ENCODE assay signal across 11 cellular contexts in genomic region chr14:56116128-56116900, GRCh38. TPM values are rescaled to one million over a fixed set of nuclear protein-coding genes. Genes with fewer than 3 reads are reported as not detected.
DNase-seq lines count a peak whose midpoint lies in the region; ATAC-seq and TF ChIP-seq lines count a peak whose summit lies in the region.
"Had no signal": no experiment of that assay in that cellular context is flagged by ENCODE, and none has a peak within 500 bp of the region (broad histone marks: within the 10 kb centered on the region; RNA-seq: fewer than 3 reads in every experiment).

No MANE protein-coding gene starts in this region.

- H3K4me1 Mint-ChIP-seq in WTC11, result peaks cover 31% of the 10 kb centered on the region
- peaks cover 29% of the 10 kb centered on the region for H3K4me1 Mint-ChIP-seq in memory B cell
- peaks cover 27% of the 10 kb centered on the region for H3K4me1 Mint-ChIP-seq in type B pancreatic cell (ENCODE audit: unreplicated experiment)

- H3K4me1 ChIP-seq in left ventricle myocardium inferior (peaks cover 34% of the 10 kb centered on the region), right atrium auricular region (peaks cover 0 to 16% of the 10 kb centered on the region in 2 donors)

- intact Hi-C loops in left ventricle myocardium inferior (cut with micrococcal nuclease), result no loop called here

- CTCF ChIA-PET in WTC11 (lab: Charles Lee), result no interaction called here

- ATAC-seq in WTC11 (peak; percentile 5; the same call in 1 of the 2 replicates), memory B cell (ENCODE audit: low read depth) (no peak), HG03565 (IDR thresholded peaks at IDR 0.05; ENCODE audit: unreplicated experiment) (no peak), HG02840 (IDR thresholded peaks at IDR 0.05; ENCODE audit: low FRiP score, unreplicated experiment) (no peak)
- ATAC-seq: esophagus mucosa, HepG2 had no signal

- H3K4me3 ChIP-seq in left ventricle myocardium inferior (no peak overlapping the region), right atrium auricular region (no peak overlapping the region)

- H3K27ac ChIP-seq in left ventricle myocardium inferior (replicated peaks) (peak overlapping the region; percentile 14), right atrium auricular region (no peak overlapping the region)

- no peaks in the 10 kb centered on the region for H3K27me3 ChIP-seq in left ventricle myocardium inferior (ENCODE audit: low read depth)
- H3K27me3 ChIP-seq in right atrium auricular region, result no peaks in the 10 kb centered on the region

- DNase-seq in left ventricle myocardium inferior (no peak), right atrium auricular region (ENCODE audit: low spot score) (no peak), WTC11 (ENCODE audit: low spot score) (no peak), memory B cell (ENCODE audit: low spot score in 2 of 2) (no peak), type B pancreatic cell (ENCODE audit: extremely low spot score, unreplicated experiment) (no peak), NCI-H345 (lab: John Stamatoyannopoulos, UW) (no peak)
- DNase-seq: NCI-H1694 had no signal

- peaks cover 16% of the 10 kb centered on the region for H3K27me3 Mint-ChIP-seq in WTC11 (ENCODE audit: low read depth)
- H3K27me3 Mint-ChIP-seq in memory B cell, result peaks cover 4% of the 10 kb centered on the region
- peaks cover 18% of the 10 kb centered on the region for H3K27me3 Mint-ChIP-seq in type B pancreatic cell

- no peak for TF ChIP-seq CTCF in left ventricle myocardium inferior (IDR thresholded peaks at IDR 0.05; ENCODE audit: borderline replicate concordance)
- no peak for TF ChIP-seq CTCF in right atrium auricular region (IDR thresholded peaks at IDR 0.05)
- TF ChIP-seq CTCF in WTC11 (IDR thresholded peaks at IDR 0.05), result no peak
- no peak for TF ChIP-seq CTCF in type B pancreatic cell (conservative IDR thresholded peaks at IDR 0.05)

- H3K36me3 Mint-ChIP-seq in WTC11, result no peaks in the 10 kb centered on the region
- no peaks in the 10 kb centered on the region for H3K36me3 Mint-ChIP-seq in memory B cell
- H3K36me3 Mint-ChIP-seq in type B pancreatic cell, result no peaks in the 10 kb centered on the region

- H3K27ac Mint-ChIP-seq in WTC11 (no peak overlapping the region), memory B cell (peak overlapping the region; percentile 49), type B pancreatic cell (peak overlapping the region; percentile 68)

- H3K4me3 Mint-ChIP-seq in WTC11, result peak overlapping the region; percentile 26
- peak overlapping the region; percentile 46 for H3K4me3 Mint-ChIP-seq in memory B cell
- H3K4me3 Mint-ChIP-seq in type B pancreatic cell, result peak overlapping the region; percentile 72

- H3K9me3 Mint-ChIP-seq in WTC11 (no peaks in the 10 kb centered on the region), memory B cell (peaks cover 4% of the 10 kb centered on the region), type B pancreatic cell (no peaks in the 10 kb centered on the region)

- H3K9me3 ChIP-seq in left ventricle myocardium inferior (replicated peaks) (no peaks in the 10 kb centered on the region), right atrium auricular region (no peaks in the 10 kb centered on the region)

- POLR2A ChIA-PET in WTC11 (lab: Charles Lee), result interaction anchor here (0.5 kb wide), 1 partner anchor 233 kb away, joined by 4 read pairs; no protein-coding TSS in a partner anchor

- H3K36me3 ChIP-seq in left ventricle myocardium inferior, result no peaks in the 10 kb centered on the region
- no peaks in the 10 kb centered on the region for H3K36me3 ChIP-seq in right atrium auricular region

TF ChIP-seq in WTC11, 78 proteins besides CTCF, POLR2A, EP300 and RAD21:
- TF ChIP-seq CBFB (CRISPR knock-in tag; IDR thresholded peaks at IDR 0.05; ENCODE audit: low read depth), result no peak
- no peak for TF ChIP-seq SP1 (CRISPR knock-in tag; conservative IDR thresholded peaks at IDR 0.05)
- TF ChIP-seq ZNF138 (CRISPR knock-in tag; conservative IDR thresholded peaks at IDR 0.05), result no peak
- no peak for TF ChIP-seq NR2C2 (CRISPR knock-in tag; IDR thresholded peaks at IDR 0.05)
- no peak for TF ChIP-seq MXD4 (CRISPR knock-in tag; IDR thresholded peaks at IDR 0.05; ENCODE audit: borderline replicate concordance)
- TF ChIP-seq NFATC4 (CRISPR knock-in tag; IDR thresholded peaks at IDR 0.05), result no peak
- no peak for TF ChIP-seq ZNF671 (CRISPR knock-in tag; IDR thresholded peaks at IDR 0.05)
- no peak for TF ChIP-seq FOXP1 (CRISPR knock-in tag; IDR thresholded peaks at IDR 0.05; ENCODE audit: borderline replicate concordance)
- TF ChIP-seq FOXJ3 (CRISPR knock-in tag; IDR thresholded peaks at IDR 0.05; ENCODE audit: borderline replicate concordance), result no peak
- TF ChIP-seq TP53 (CRISPR knock-in tag; IDR thresholded peaks at IDR 0.05), result no peak
- TF ChIP-seq ATF1 (CRISPR knock-in tag; IDR thresholded peaks at IDR 0.05), result no peak
- TF ChIP-seq, protein P1, sequence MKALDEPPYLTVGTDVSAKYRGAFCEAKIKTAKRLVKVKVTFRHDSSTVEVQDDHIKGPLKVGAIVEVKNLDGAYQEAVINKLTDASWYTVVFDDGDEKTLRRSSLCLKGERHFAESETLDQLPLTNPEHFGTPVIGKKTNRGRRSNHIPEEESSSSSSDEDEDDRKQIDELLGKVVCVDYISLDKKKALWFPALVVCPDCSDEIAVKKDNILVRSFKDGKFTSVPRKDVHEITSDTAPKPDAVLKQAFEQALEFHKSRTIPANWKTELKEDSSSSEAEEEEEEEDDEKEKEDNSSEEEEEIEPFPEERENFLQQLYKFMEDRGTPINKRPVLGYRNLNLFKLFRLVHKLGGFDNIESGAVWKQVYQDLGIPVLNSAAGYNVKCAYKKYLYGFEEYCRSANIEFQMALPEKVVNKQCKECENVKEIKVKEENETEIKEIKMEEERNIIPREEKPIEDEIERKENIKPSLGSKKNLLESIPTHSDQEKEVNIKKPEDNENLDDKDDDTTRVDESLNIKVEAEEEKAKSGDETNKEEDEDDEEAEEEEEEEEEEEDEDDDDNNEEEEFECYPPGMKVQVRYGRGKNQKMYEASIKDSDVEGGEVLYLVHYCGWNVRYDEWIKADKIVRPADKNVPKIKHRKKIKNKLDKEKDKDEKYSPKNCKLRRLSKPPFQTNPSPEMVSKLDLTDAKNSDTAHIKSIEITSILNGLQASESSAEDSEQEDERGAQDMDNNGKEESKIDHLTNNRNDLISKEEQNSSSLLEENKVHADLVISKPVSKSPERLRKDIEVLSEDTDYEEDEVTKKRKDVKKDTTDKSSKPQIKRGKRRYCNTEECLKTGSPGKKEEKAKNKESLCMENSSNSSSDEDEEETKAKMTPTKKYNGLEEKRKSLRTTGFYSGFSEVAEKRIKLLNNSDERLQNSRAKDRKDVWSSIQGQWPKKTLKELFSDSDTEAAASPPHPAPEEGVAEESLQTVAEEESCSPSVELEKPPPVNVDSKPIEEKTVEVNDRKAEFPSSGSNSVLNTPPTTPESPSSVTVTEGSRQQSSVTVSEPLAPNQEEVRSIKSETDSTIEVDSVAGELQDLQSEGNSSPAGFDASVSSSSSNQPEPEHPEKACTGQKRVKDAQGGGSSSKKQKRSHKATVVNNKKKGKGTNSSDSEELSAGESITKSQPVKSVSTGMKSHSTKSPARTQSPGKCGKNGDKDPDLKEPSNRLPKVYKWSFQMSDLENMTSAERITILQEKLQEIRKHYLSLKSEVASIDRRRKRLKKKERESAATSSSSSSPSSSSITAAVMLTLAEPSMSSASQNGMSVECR (CRISPR knock-in tag; IDR thresholded peaks at IDR 0.05; ENCODE audit: borderline replicate concordance), result no peak
- TF ChIP-seq, protein P2, sequence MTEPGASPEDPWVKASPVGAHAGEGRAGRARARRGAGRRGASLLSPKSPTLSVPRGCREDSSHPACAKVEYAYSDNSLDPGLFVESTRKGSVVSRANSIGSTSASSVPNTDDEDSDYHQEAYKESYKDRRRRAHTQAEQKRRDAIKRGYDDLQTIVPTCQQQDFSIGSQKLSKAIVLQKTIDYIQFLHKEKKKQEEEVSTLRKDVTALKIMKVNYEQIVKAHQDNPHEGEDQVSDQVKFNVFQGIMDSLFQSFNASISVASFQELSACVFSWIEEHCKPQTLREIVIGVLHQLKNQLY (CRISPR knock-in tag; IDR thresholded peaks at IDR 0.05), result no peak
TF ChIP-seq in WTC11: peak in this region for 0.

RNA-seq across cellular contexts. Expression of gene PELI2, which starts 1.9 kb away (rescaled TPM):
- total RNA-seq in left ventricle myocardium inferior, result 2.0 TPM
- 1 to 10 TPM; 4.4 to 7.0 TPM for total RNA-seq in right atrium auricular region
- total RNA-seq in WTC11 (2021), result 15.9 to 23.5 TPM (median 18.6 TPM) in 3 replicates
- 11.8 and 33.7 TPM in 2 replicates for total RNA-seq in type B pancreatic cell (ENCODE audit: low replicate concordance)
- total RNA-seq: HepG2 had no signal
